1 cellular context compared by ENCODE assay signal in genomic region chr17:32628645-32629044, GRCh38.
TF ChIP-seq lines count a peak whose summit lies in the region.

No MANE protein-coding gene starts in this region.

TF ChIP-seq in neural cell, 6 proteins besides CTCF, POLR2A, EP300 and RAD21:
- TF ChIP-seq REST (IDR thresholded peaks at IDR 0.05; ENCODE audit: borderline replicate concordance), result no peak
- TF ChIP-seq POLR2AphosphoS5 (IDR thresholded peaks at IDR 0.05), result no peak
- TF ChIP-seq TAF1 (IDR thresholded peaks at IDR 0.05; ENCODE audit: low read depth), result no peak
- TF ChIP-seq MXI1 (conservative IDR thresholded peaks at IDR 0.05; ENCODE audit: poor library complexity, severe bottlenecking), result no peak
- no peak for TF ChIP-seq EZH2 (IDR thresholded peaks at IDR 0.05; ENCODE audit: borderline replicate concordance, insufficient read depth, low read length, poor library complexity, severe bottlenecking)
- no peak for TF ChIP-seq SMC3 (conservative IDR thresholded peaks at IDR 0.05; ENCODE audit: poor library complexity)
